11 cellular contexts compared by ENCODE assay signal in the genomic region with DNA sequence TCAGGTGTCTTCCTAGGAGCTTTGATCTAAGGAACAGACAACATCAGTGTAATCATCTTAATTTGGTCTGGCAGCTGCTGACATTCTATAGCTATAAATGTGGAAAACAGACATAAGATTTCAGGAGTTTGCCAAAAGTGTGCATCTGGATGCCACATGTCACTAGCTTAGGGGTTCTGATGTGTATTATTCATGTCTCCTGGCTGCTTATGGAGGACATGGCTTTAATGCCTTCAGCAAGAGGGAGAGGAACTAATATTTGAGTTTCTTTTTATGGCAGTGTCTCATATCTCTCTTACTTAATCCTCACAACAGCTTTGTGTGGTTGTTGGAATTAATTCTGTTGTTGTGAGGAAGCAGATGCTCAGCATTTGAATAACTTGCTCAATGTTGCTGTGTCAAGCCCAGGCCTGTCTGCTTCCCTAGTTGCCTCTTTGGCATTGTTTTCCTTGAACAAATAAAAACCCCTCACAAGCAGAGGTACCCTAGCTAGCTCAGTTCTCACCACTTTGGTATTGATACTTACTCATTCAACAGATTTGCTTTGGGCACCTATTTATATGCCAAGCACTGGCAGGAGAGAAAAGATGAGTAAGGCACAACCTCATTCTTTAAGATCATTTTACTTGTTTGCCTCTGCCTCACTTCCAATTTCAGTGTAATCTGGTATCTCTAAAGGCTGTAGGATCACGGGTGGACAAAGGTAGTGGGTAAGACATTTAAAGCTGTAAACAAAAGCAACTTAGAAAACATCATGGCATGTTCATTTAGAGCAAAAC. TPM values are rescaled to one million over a fixed set of nuclear protein-coding genes. Genes with fewer than 3 reads are reported as not detected.
DNase-seq lines count a peak whose midpoint lies in the region; ATAC-seq and TF ChIP-seq lines count a peak whose summit lies in the region.
"Had no signal": no experiment of that assay in that cellular context is flagged by ENCODE, and none has a peak within 500 bp of the region (broad histone marks: within the 10 kb centered on the region; RNA-seq: fewer than 3 reads in every experiment).

No MANE protein-coding gene starts in this region.

- H3K4me1 ChIP-seq in upper lobe of right lung: no peaks in the 10 kb centered on the region

- no peaks in the 10 kb centered on the region for H3K9me3 ChIP-seq in upper lobe of right lung

- H3K27ac ChIP-seq in upper lobe of right lung (peak overlapping the region; percentile 40), dorsolateral prefrontal cortex (no peak overlapping the region)

- H3K4me3 ChIP-seq in upper lobe of right lung (no peak overlapping the region), dorsolateral prefrontal cortex (no peak overlapping the region)

- no peaks in the 10 kb centered on the region for H3K27me3 ChIP-seq in upper lobe of right lung
- H3K27me3 ChIP-seq in dorsolateral prefrontal cortex: no peaks in the 10 kb centered on the region

- DNase-seq in NCI-H82 (lab: John Stamatoyannopoulos, UW): peak; percentile 30
- DNase-seq in NCI-H82 treated with DMSO at 0.1 percent for 48 hours (lab: John Stamatoyannopoulos, UW; ENCODE audit: unreplicated experiment): no peak
- DNase-seq in NCI-H526 treated with DMSO at 0.1 percent for 48 hours (lab: John Stamatoyannopoulos, UW): peak; percentile 85
- peak; percentile 20 for DNase-seq in dermis blood vessel endothelial cell
- DNase-seq in upper lobe of right lung: no peak
- no peak for DNase-seq in pons (ENCODE audit: low spot score)
- no peak for DNase-seq in dorsolateral prefrontal cortex
- DNase-seq: activated CD4-positive, CD25-positive, alpha-beta regulatory T cell treated with anti-CD3 and anti-CD28 coated beads, Interleukin-2, amount 50 U/mL, for 72 hours; anterior cingulate cortex; NCI-H1092 had no signal

- ATAC-seq in upper lobe of right lung: no peak
- ATAC-seq in HG03442 (IDR thresholded peaks at IDR 0.05; ENCODE audit: unreplicated experiment): no peak

- intact Hi-C loops in upper lobe of right lung (cut with DNase I): no loop called here
- intact Hi-C loops in dorsolateral prefrontal cortex (cut with DNase I): no loop called here

- TF ChIP-seq CTCF in upper lobe of right lung (IDR thresholded peaks at IDR 0.05) (no peak), dorsolateral prefrontal cortex (IDR thresholded peaks at IDR 0.05 in 54 of 56, conservative IDR thresholded peaks at IDR 0.05 in 2 of 56; ENCODE audit: low read depth in 1 of 56, partially characterized antibody in 56 of 56) (no peak)

- H3K36me3 ChIP-seq in upper lobe of right lung: no peaks in the 10 kb centered on the region

RNA-seq across cellular contexts. Expression of gene EID3, which starts 39.8 kb away (rescaled TPM):
- 5.4 and 6.8 TPM in 2 replicates for total RNA-seq in dermis blood vessel endothelial cell
- total RNA-seq in upper lobe of right lung: 4.4 TPM
- total RNA-seq in dorsolateral prefrontal cortex: 1 to 10 TPM; 2.7 to 9.5 (median 5.7) TPM

RNA-seq across cellular contexts. Expression of gene TXNRD1, which starts 48.2 kb away (rescaled TPM):
- total RNA-seq in dermis blood vessel endothelial cell (398 and 703 TPM in 2 replicates), upper lobe of right lung (161 TPM), dorsolateral prefrontal cortex (10 to 100 TPM; 36.0 to 75.9 (median 53.3) TPM)

Comparison
In these comparisons a context has a peak if more than half of its experiments do, and no peak if none do; other contexts are left out.
1. DNase-seq: peak in NCI-H82 (single experiment), NCI-H526 treated with DMSO at 0.1 percent for 48 hours (single experiment) and dermis blood vessel endothelial cell (single experiment); none in NCI-H82 treated with DMSO at 0.1 percent for 48 hours (single experiment), upper lobe of right lung (single experiment), pons (single experiment) and dorsolateral prefrontal cortex (0 of 10).